Comparison of ENCODE assay signal across 8 cellular contexts in genomic region chr14:50064993-50065392, GRCh38. TPM values are rescaled to one million over a fixed set of nuclear protein-coding genes. Genes with fewer than 3 reads are reported as not detected.
DNase-seq lines count a peak whose midpoint lies in the region; ATAC-seq and TF ChIP-seq lines count a peak whose summit lies in the region.

No MANE protein-coding gene starts in this region.

- ATAC-seq in GM18909 (IDR thresholded peaks at IDR 0.05; ENCODE audit: poor library complexity, unreplicated experiment): peak; percentile 65
- peak; percentile 62 for ATAC-seq in HG02973 (IDR thresholded peaks at IDR 0.05; ENCODE audit: unreplicated experiment)

- intact Hi-C loops in adrenal gland (cut with DNase I): no loop called here

- H3K9me3 ChIP-seq in adrenal gland (replicated peaks in 1 of 3): no peaks in the 10 kb centered on the region

- no peaks in the 10 kb centered on the region for H3K27me3 ChIP-seq in adrenal gland

- TF ChIP-seq CTCF in adrenal gland (IDR thresholded peaks at IDR 0.05): no peak

- H3K4me3 ChIP-seq in adrenal gland: no peak overlapping the region
- no peak overlapping the region for H3K4me3 ChIP-seq in skin epidermis

- no peak for TF ChIP-seq POLR2A in adrenal gland (IDR thresholded peaks at IDR 0.05)

- H3K4me1 ChIP-seq in adrenal gland (replicated peaks in 1 of 2): peaks cover 20 to 30% of the 10 kb centered on the region in 2 donors

- peak; percentile 93 for DNase-seq in SIG-M5 treated with dmso at 0.1 percent for 504 hours (lab: John Stamatoyannopoulos, UW; ENCODE audit: unreplicated experiment)
- DNase-seq in adrenal gland: peak in 5 of 7 donors; percentile 42 to 62 (median 57)
- DNase-seq in glomerular visceral epithelial cell (ENCODE audit: extremely low spot score): no peak
- no peak for DNase-seq in superior temporal gyrus (ENCODE audit: extremely low spot score)
- DNase-seq in HK-2 (ENCODE audit: unreplicated experiment): no peak

- H3K27ac ChIP-seq in adrenal gland: no peak overlapping the region
- H3K27ac ChIP-seq in skin epidermis: peak overlapping the region in 16 of 21 experiments; percentile 4 to 99 (median 61)

- WGBS in adrenal gland, 4 donors: 69 to 75% (median 71%) methylated on average over 4 of the region's 4 CpGs

- H3K36me3 ChIP-seq in adrenal gland (replicated peaks in 1 of 2): no peaks in the 10 kb centered on the region

RNA-seq across cellular contexts. Expression of gene VCPKMT, which starts 51.4 kb away (rescaled TPM):
- 1 to 10 TPM; 1.0 to 9.4 (median 8.0) TPM for total RNA-seq in adrenal gland
- 10 to 100 TPM in 2 of 3 donors, 1 to 10 TPM in 1; 7.7 to 31.2 (median 13.4) TPM for polyA plus RNA-seq in adrenal gland

Comparison
In these comparisons a context has a peak if more than half of its experiments do, and no peak if none do; other contexts are left out.
1. DNase-seq: peak in SIG-M5 treated with dmso at 0.1 percent for 504 hours (single experiment) and adrenal gland (5 of 7); none in glomerular visceral epithelial cell (single experiment), superior temporal gyrus (single experiment) and HK-2 (single experiment).
2. H3K27ac ChIP-seq: peak in skin epidermis (16 of 21); none in adrenal gland (0 of 5).